ENCODE assay signal across 27 cellular contexts in the genomic region with DNA sequence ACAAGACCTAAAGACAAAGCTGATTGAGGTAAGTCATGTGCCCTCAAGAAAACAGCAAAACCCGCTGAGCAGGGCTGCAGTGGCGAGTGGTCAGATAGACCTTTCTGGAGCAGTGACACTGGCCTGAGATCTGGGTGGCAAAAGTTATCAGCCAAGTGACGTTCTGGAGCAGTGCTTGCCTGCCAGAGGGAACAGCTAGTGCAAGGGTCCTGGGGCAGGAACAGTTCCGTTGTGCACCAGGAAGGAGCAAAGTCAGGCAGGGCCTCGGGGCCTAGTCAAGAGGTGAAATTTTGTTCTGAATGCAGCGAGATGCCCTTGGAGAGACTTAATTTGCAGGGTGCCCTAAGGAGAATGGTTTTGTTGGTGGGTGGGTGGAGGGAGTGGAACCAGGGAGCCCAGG.
A peak's percentile ranks its signal among the peaks of the same experiment; 100 is the strongest.
DNase-seq lines count a peak whose midpoint lies in the region; ATAC-seq, FAIRE-seq and TF ChIP-seq lines count a peak whose summit lies in the region.
"Had no signal": no experiment of that assay in that cellular context is flagged by ENCODE, and none has a peak within 500 bp of the region (broad histone marks: within the 10 kb centered on the region; RNA-seq: fewer than 3 reads in every experiment).

No MANE protein-coding gene starts in this region.

- H2BK12ac ChIP-seq in H9 (ENCODE audit: insufficient read length, low read depth, low read length) (no peak overlapping the region), mesenchymal stem cell (ENCODE audit: low read length in 2 of 2) (no peak overlapping the region)

- WGBS in A549 (ENCODE audit: missing lambda C conversion rate) = 94% methylated on average over 6 of the region's 6 CpGs
- no CpG with 5 or more reads among the region's 6 CpGs for WGBS in H9 (ENCODE audit: extremely low coverage, insufficient read length, low lambda C conversion rate)
- 99% methylated on average over 6 of the region's 6 CpGs for WGBS in mesenchymal stem cell

- no peaks in the 10 kb centered on the region for H4K20me1 ChIP-seq in H9 (ENCODE audit: control insufficient read depth, insufficient read depth, insufficient read length)

- H3K9me3 ChIP-seq in A549 = peaks cover 14% of the 10 kb centered on the region
- H3K9me3 ChIP-seq in H9 (ENCODE audit: control insufficient read depth, low read depth, low read length) = no peaks in the 10 kb centered on the region
- H3K9me3 ChIP-seq in WERI-Rb-1 (ENCODE audit: severe bottlenecking) = peaks cover 12% of the 10 kb centered on the region
- no peaks in the 10 kb centered on the region for H3K9me3 ChIP-seq in mesenchymal stem cell (ENCODE audit: control insufficient read depth, low read length)
- H3K9me3 ChIP-seq: Caco-2 had no signal

- peak overlapping the region; percentile 52 to 88 (median 75); a peak in 4 of 7 replicates for H3K27ac Mint-ChIP-seq in H9
- H3K27ac Mint-ChIP-seq: B cell; CD8-positive, alpha-beta T cell had no signal

- H3K27me3 ChIP-seq in H9 (ENCODE audit: insufficient read depth, low read length) (no peaks in the 10 kb centered on the region), WERI-Rb-1 (ENCODE audit: insufficient read depth, low read depth, severe bottlenecking) (no peaks in the 10 kb centered on the region), mesenchymal stem cell (ENCODE audit: control insufficient read depth in 1 of 2, insufficient read depth in 1 of 2, low read length in 2 of 2) (no peaks in the 10 kb centered on the region), H7 (ENCODE audit: control insufficient read depth, insufficient read depth, low read length) (no peaks in the 10 kb centered on the region)

- H3K14ac ChIP-seq in H9 (ENCODE audit: insufficient read depth, low read length) = no peak overlapping the region; the same call in 1 of the 2 replicates
- H3K14ac ChIP-seq in mesenchymal stem cell (ENCODE audit: low read length in 2 of 2) = no peak overlapping the region

- no peak for ATAC-seq in A549
- ATAC-seq in stimulated activated naive CD8-positive, alpha-beta T cell treated with anti-CD3 and anti-CD28 coated beads, Interleukin-15, Interleukin-2, amounts not matched to agents 100 U/mL and 50 U/mL, for 24 hours = no peak
- ATAC-seq: CD8-positive, alpha-beta T cell had no signal

- peaks cover 15 to 19% of the 10 kb centered on the region in 2 experiments for H3K4me1 Mint-ChIP-seq in H9
- H3K4me1 Mint-ChIP-seq: B cell had no signal

- H3K27ac ChIP-seq in A549 (peak overlapping the region; percentile 12 to 61; a peak in 2 of 6 replicates), H9 (ENCODE audit: insufficient read length, low read depth, low read length) (no peak overlapping the region), WERI-Rb-1 (peak overlapping the region; percentile 93), mesenchymal stem cell (ENCODE audit: low read length, poor library complexity, severe bottlenecking) (peak overlapping the region; percentile 13)
- H3K27ac ChIP-seq: C4-2B, KMS-11, SK-N-MC had no signal

- DNase-seq in A549 (ENCODE audit: low read depth in 1 of 2, low spot score in 1 of 2) = no peak
- DNase-seq in H9 = no peak
- DNase-seq in WERI-Rb-1 = no peak
- no peak for DNase-seq in mesenchymal stem cell
- DNase-seq in H7 = no peak
- no peak for DNase-seq in stimulated activated CD4-positive, alpha-beta T cell treated with anti-CD3 and anti-CD28 coated beads, Interleukin-4, amount 100 ng/mL, for 4 hours
- no peak for DNase-seq in GM13976 (ENCODE audit: low spot score)
- DNase-seq in stimulated activated naive CD8-positive, alpha-beta T cell treated with anti-CD3 and anti-CD28 coated beads, Interleukin-15, Interleukin-2, amounts not matched to agents 100 U/mL and 50 U/mL, for 24 hours = no peak
- DNase-seq: Caco-2; CD8-positive, alpha-beta T cell; NCI-H1092; NCI-H1417 treated with DMSO at 0.1 percent for 48 hours; NCI-H187; NCI-H2081 treated with DMSO at 0.1 percent for 48 hours; NCI-H2171; NCI-H226; NCI-H510A; NCI-H69; RPMI8226; SIG-M5; SW 1271 had no signal

- no peak for FAIRE-seq in A549 (lab: Jason Lieb, UNC)
- FAIRE-seq: G401.6 had no signal

- H3T11ph ChIP-seq in H9 (ENCODE audit: low read length) = no peak overlapping the region

- H3K23ac ChIP-seq in H9 (ENCODE audit: insufficient read length, low read depth, low read length) (no peak overlapping the region), mesenchymal stem cell (ENCODE audit: low read length in 2 of 2) (no peak overlapping the region)

- H3K79me1 ChIP-seq in H9 (ENCODE audit: insufficient read depth, low read depth, low read length, poor library complexity, severe bottlenecking) = peaks cover 4% of the 10 kb centered on the region
- H3K79me1 ChIP-seq in mesenchymal stem cell (replicated peaks; ENCODE audit: low read length, poor library complexity, severe bottlenecking) = no peaks in the 10 kb centered on the region

- no peak overlapping the region for H2BK20ac ChIP-seq in H9 (ENCODE audit: low read depth, low read length, poor library complexity, severe bottlenecking)

- no peak overlapping the region for H2AK5ac ChIP-seq in H9 (ENCODE audit: insufficient read length, low read length)
- peak overlapping the region; percentile 66 for H2AK5ac ChIP-seq in mesenchymal stem cell (ENCODE audit: low read length, severe bottlenecking)

- no peak overlapping the region for H2BK120ac ChIP-seq in H9 (ENCODE audit: low read depth, low read length, poor library complexity, severe bottlenecking)
- no peak overlapping the region for H2BK120ac ChIP-seq in mesenchymal stem cell (ENCODE audit: low read depth, low read length)

- TF ChIP-seq RAD21 in A549 (conservative IDR thresholded peaks at IDR 0.05 in 1 of 2, IDR thresholded peaks at IDR 0.05 in 1 of 2) = no peak

- H3K79me2 ChIP-seq in H9 (ENCODE audit: insufficient read depth, low read length) = peaks cover 8% of the 10 kb centered on the region; the same call in 1 of the 2 replicates

- CTCF ChIA-PET in A549 (lab: Yijun Ruan, JAX) = no interaction called here

- TF ChIP-seq EP300 in A549 (IDR thresholded peaks at IDR 0.05) = no peak

- no peaks in the 10 kb centered on the region for H3K23me2 ChIP-seq in H9 (ENCODE audit: insufficient read length, low read depth, low read length, poor library complexity, severe bottlenecking)

- peaks cover 43% of the 10 kb centered on the region for H3K36me3 ChIP-seq in WERI-Rb-1
- peaks cover 32 to 39% of the 10 kb centered on the region in 2 experiments for H3K36me3 ChIP-seq in mesenchymal stem cell (ENCODE audit: control insufficient read depth in 1 of 2, insufficient read depth in 2 of 2, low read depth in 1 of 2, low read length in 2 of 2)
- no peaks in the 10 kb centered on the region for H3K36me3 ChIP-seq in H7 (replicated peaks; ENCODE audit: control insufficient read depth, insufficient read depth, low read length)

- peaks cover 5 to 8% of the 10 kb centered on the region in 2 experiments; a peak in 3 of 5 replicates for H3K9me3 Mint-ChIP-seq in H9

- H4K5ac ChIP-seq in H9 (ENCODE audit: insufficient read length, low read depth, low read length) = no peak overlapping the region

- H3K18ac ChIP-seq in H9 (ENCODE audit: insufficient read length, low read depth, low read length) = no peak overlapping the region
- H3K18ac ChIP-seq in mesenchymal stem cell (ENCODE audit: low read depth in 1 of 2, low read length in 2 of 2) = no peak overlapping the region

- H2BK5ac ChIP-seq in H9 (ENCODE audit: insufficient read length, low read length) (no peak overlapping the region), mesenchymal stem cell (ENCODE audit: low read depth, low read length, poor library complexity, severe bottlenecking) (no peak overlapping the region)

- H3K4ac ChIP-seq in H9 (ENCODE audit: low read depth, low read length) (no peak overlapping the region), mesenchymal stem cell (ENCODE audit: low read depth in 1 of 2, low read length in 2 of 2) (no peak overlapping the region)

- no peak overlapping the region for H3K4me3 ChIP-seq in A549
- H3K4me3 ChIP-seq in WERI-Rb-1 (ENCODE audit: low read depth, low read length) = no peak overlapping the region
- H3K4me3 ChIP-seq in mesenchymal stem cell (ENCODE audit: insufficient read depth in 1 of 2, low read depth in 1 of 2, low read length in 2 of 2) = no peak overlapping the region
- no peak overlapping the region for H3K4me3 ChIP-seq in H7 (ENCODE audit: insufficient read depth, low read depth, low read length)
- H3K4me3 ChIP-seq: SK-N-MC had no signal

- no peak for TF ChIP-seq POLR2A in A549 (IDR thresholded peaks at IDR 0.05; ENCODE audit: low read length)

- H4K91ac ChIP-seq in H9 (ENCODE audit: insufficient read length, low read depth, low read length) = no peak overlapping the region
- H4K91ac ChIP-seq in mesenchymal stem cell (ENCODE audit: low read length) = no peak overlapping the region

- no peak overlapping the region for H4K8ac ChIP-seq in H9 (replicated peaks; ENCODE audit: insufficient read length, low read depth, low read length)
- peak overlapping the region; percentile 12 for H4K8ac ChIP-seq in mesenchymal stem cell (ENCODE audit: low read length)

- TF ChIP-seq CTCF in A549 (IDR thresholded peaks at IDR 0.05) = no peak
- no peak for TF ChIP-seq CTCF in H9 (conservative IDR thresholded peaks at IDR 0.05)
- no peak for TF ChIP-seq CTCF in WERI-Rb-1 (IDR thresholded peaks at IDR 0.05; ENCODE audit: low read depth, low read length)
- TF ChIP-seq CTCF in GM13976 (IDR thresholded peaks at IDR 0.05; ENCODE audit: borderline replicate concordance, control extremely low read depth, extremely low read depth, insufficient read depth, missing control alignments) = no peak

- H3K4me3 Mint-ChIP-seq in H9 = no peak overlapping the region
- H3K4me3 Mint-ChIP-seq: B cell; CD8-positive, alpha-beta T cell; IgD-negative memory B cell had no signal

- no peak overlapping the region for H2BK15ac ChIP-seq in H9 (ENCODE audit: low read depth, low read length)
- H2BK15ac ChIP-seq in mesenchymal stem cell (ENCODE audit: low read depth, poor library complexity, severe bottlenecking) = no peak overlapping the region

- H3K9ac ChIP-seq in H9 (ENCODE audit: extremely low read depth, insufficient read length, low read length) = no peak overlapping the region
- H3K9ac ChIP-seq in mesenchymal stem cell (ENCODE audit: low read length) = no peak overlapping the region
- H3K9ac ChIP-seq: KMS-11 had no signal

- peaks cover 11 to 57% (median 56%) of the 10 kb centered on the region in 3 experiments for H3K36me3 Mint-ChIP-seq in H9 (ENCODE audit: insufficient read depth in 1 of 3, low read depth in 3 of 3)
- H3K36me3 Mint-ChIP-seq: CD8-positive, alpha-beta T cell; IgD-negative memory B cell had no signal

- in situ Hi-C loops in GM13976 (cut with MboI; ENCODE audit: low sequenced_read_pairs, unreplicated experiment) = no loop called here

- H3K56ac ChIP-seq in H9 (ENCODE audit: insufficient read length, low read depth, low read length) = no peak overlapping the region

- H3K4me2 ChIP-seq in A549 = no peak overlapping the region
- no peak overlapping the region for H3K4me2 ChIP-seq in H9 (ENCODE audit: insufficient read depth, insufficient read length, low read length)
- H3K4me2 ChIP-seq in mesenchymal stem cell (ENCODE audit: low read length, poor library complexity, severe bottlenecking) = no peak overlapping the region
- H3K4me2 ChIP-seq: KMS-11 had no signal

- H3K27me3 Mint-ChIP-seq in H9 (ENCODE audit: low read depth) = no peaks in the 10 kb centered on the region; the same call in 1 of the 2 replicates

- H3K4me1 ChIP-seq in A549 (peaks cover 33% of the 10 kb centered on the region), H9 (ENCODE audit: insufficient read depth, low read length) (0 out of 2 replicates have a peak, but pooled peaks cover 2% of the 10 kb centered on the region), mesenchymal stem cell (ENCODE audit: control insufficient read depth, insufficient read depth, low read depth, low read length) (peaks cover 36% of the 10 kb centered on the region)
- H3K4me1 ChIP-seq: Caco-2 had no signal

- POLR2A ChIA-PET in A549 (lab: Yijun Ruan, JAX) = no interaction called here

- H2AFZ ChIP-seq in H9 (ENCODE audit: low read length) (no peak overlapping the region), mesenchymal stem cell (ENCODE audit: low read depth, low read length) (no peak overlapping the region)
